8 cellular contexts compared by ENCODE assay signal in genomic region chr5:74865293-74865798, GRCh38. TPM values are rescaled to one million over a fixed set of nuclear protein-coding genes. Genes with fewer than 3 reads are reported as not detected.
DNase-seq lines count a peak whose midpoint lies in the region; ATAC-seq and TF ChIP-seq lines count a peak whose summit lies in the region.

No MANE protein-coding gene starts in this region.

- H3K27me3 Mint-ChIP-seq in activated T-cell treated with anti-CD3 and anti-CD28 coated beads, Interleukin-2, amount 50 U/mL, for 24 hours: peaks cover 3% of the 10 kb centered on the region

- 17 to 22% methylated on average over 14 to 18 of the region's 23 CpGs for WGBS in esophagus squamous epithelium, 2 donors
- WGBS in trophoblast cell (ENCODE audit: extremely low coverage, insufficient coverage, insufficient read length): no CpG with 5 or more reads among the region's 23 CpGs

- peak overlapping the region; percentile 94 for H3K9ac ChIP-seq in trophoblast cell (ENCODE audit: low read length)

- peaks cover 33% of the 10 kb centered on the region for H3K79me1 ChIP-seq in trophoblast cell (ENCODE audit: low read length)

- POLR2A ChIA-PET in RWPE1 (lab: Yijun Ruan, JAX; ENCODE audit: low non-redundant PET): no interaction called here

- peak overlapping the region; percentile 50 to 82 (median 64) for H3K4me3 ChIP-seq in esophagus squamous epithelium
- H3K4me3 ChIP-seq in trophoblast cell (ENCODE audit: low read depth, low read length): peak overlapping the region; percentile 96

- H3K36me3 ChIP-seq in esophagus squamous epithelium (no peaks in the 10 kb centered on the region), trophoblast cell (ENCODE audit: control insufficient read depth in 1 of 2, insufficient read depth in 2 of 2, low read length in 2 of 2) (peaks cover 0 to 2% of the 10 kb centered on the region in 2 experiments)

- H4K91ac ChIP-seq in trophoblast cell (ENCODE audit: low read depth, low read length): peak overlapping the region; percentile 87

- peak overlapping the region; percentile 93 for H3K4me3 Mint-ChIP-seq in activated T-cell treated with anti-CD3 and anti-CD28 coated beads, Interleukin-2, amount 50 U/mL, for 24 hours

- peak overlapping the region; percentile 92 for H3K14ac ChIP-seq in trophoblast cell (ENCODE audit: low read length)

- H3K4me1 Mint-ChIP-seq in activated T-cell treated with anti-CD3 and anti-CD28 coated beads, Interleukin-2, amount 50 U/mL, for 24 hours (ENCODE audit: low read depth): peaks cover 39% of the 10 kb centered on the region

- peak overlapping the region; percentile 96 for H2BK5ac ChIP-seq in trophoblast cell (ENCODE audit: low read depth, low read length, poor library complexity)

- TF ChIP-seq CTCF in RWPE1 (conservative IDR thresholded peaks at IDR 0.05; ENCODE audit: low read depth) (no peak), esophagus squamous epithelium (IDR thresholded peaks at IDR 0.05) (no peak)

- H3K9me3 ChIP-seq in esophagus squamous epithelium (no peaks in the 10 kb centered on the region), trophoblast cell (ENCODE audit: insufficient read depth, low read depth, low read length) (no peaks in the 10 kb centered on the region)

- ATAC-seq in GM18870 (IDR thresholded peaks at IDR 0.05; ENCODE audit: unreplicated experiment) (no peak), GM21576 (IDR thresholded peaks at IDR 0.05; ENCODE audit: unreplicated experiment) (no peak)

- H3K27ac ChIP-seq in RWPE1 (peak overlapping the region; percentile 64), esophagus squamous epithelium (peak overlapping the region in 3 of 4 donors; percentile 2 to 39 (median 23)), trophoblast cell (ENCODE audit: low read depth, low read length) (peak overlapping the region; percentile 97)

- peak overlapping the region; percentile 41 for H2AFZ ChIP-seq in trophoblast cell (ENCODE audit: insufficient read depth, low read length, poor library complexity)

- H4K8ac ChIP-seq in trophoblast cell (ENCODE audit: low read depth, low read length): peak overlapping the region; percentile 61

- H3K4me2 ChIP-seq in trophoblast cell (ENCODE audit: low read length): peak overlapping the region; percentile 94

- CTCF ChIA-PET in RWPE1 (lab: Yijun Ruan, JAX): no interaction called here

- H3K9me3 Mint-ChIP-seq in activated T-cell treated with anti-CD3 and anti-CD28 coated beads, Interleukin-2, amount 50 U/mL, for 24 hours: no peaks in the 10 kb centered on the region

- H3K23ac ChIP-seq in trophoblast cell (ENCODE audit: low read length): peak overlapping the region; percentile 50

- peak overlapping the region; percentile 66 for H2AK5ac ChIP-seq in trophoblast cell (ENCODE audit: low read length)

- peak overlapping the region; percentile 86 for H3K4ac ChIP-seq in trophoblast cell (ENCODE audit: low read depth, low read length)

- peaks cover 9 to 20% (median 16%) of the 10 kb centered on the region in 3 donors for H3K4me1 ChIP-seq in esophagus squamous epithelium
- peaks cover 9% of the 10 kb centered on the region in 2 experiments for H3K4me1 ChIP-seq in trophoblast cell (ENCODE audit: control insufficient read depth in 1 of 2, insufficient read depth in 2 of 2, low read length in 2 of 2)

- H2BK120ac ChIP-seq in trophoblast cell (ENCODE audit: insufficient read depth, low read length, poor library complexity): peak overlapping the region; percentile 98

- no peak for TF ChIP-seq POLR2A in esophagus squamous epithelium (IDR thresholded peaks at IDR 0.05)

- DNase-seq in activated T-cell treated with anti-CD3 and anti-CD28 coated beads, Interleukin-2, amount 50 U/mL, for 24 hours: no peak
- no peak for DNase-seq in activated T-cell treated with anti-CD3 and anti-CD28 coated beads, Interleukin-2, amount 50 U/mL, for 48 hours
- DNase-seq in RWPE1 (ENCODE audit: low spot score) (peak; percentile 32), esophagus squamous epithelium (lab: John Stamatoyannopoulos, UW) (no peak), trophoblast cell (peak in 1 of 2 donors; percentile 23), Kasumi-1 (lab: John Stamatoyannopoulos, UW) (no peak)

- peaks cover 32% of the 10 kb centered on the region for H3K79me2 ChIP-seq in trophoblast cell (ENCODE audit: control insufficient read depth, insufficient read depth, low read length, poor library complexity)

- peaks cover 9% of the 10 kb centered on the region for H3K36me3 Mint-ChIP-seq in activated T-cell treated with anti-CD3 and anti-CD28 coated beads, Interleukin-2, amount 50 U/mL, for 24 hours (ENCODE audit: low read depth)

- peak overlapping the region; percentile 81 for H4K12ac ChIP-seq in trophoblast cell (ENCODE audit: low read depth, low read length)

- H2BK12ac ChIP-seq in trophoblast cell (ENCODE audit: low read length): peak overlapping the region; percentile 80

- peak overlapping the region; percentile 79 for H3K18ac ChIP-seq in trophoblast cell (ENCODE audit: low read length)

- H3K27ac Mint-ChIP-seq in activated T-cell treated with anti-CD3 and anti-CD28 coated beads, Interleukin-2, amount 50 U/mL, for 24 hours: peak overlapping the region; percentile 94

- H3K27me3 ChIP-seq in esophagus squamous epithelium: peaks cover 0 to 34% (median 0%) of the 10 kb centered on the region in 4 donors
- no peaks in the 10 kb centered on the region for H3K27me3 ChIP-seq in trophoblast cell (ENCODE audit: insufficient read depth, low read length)

- intact Hi-C loops in esophagus squamous epithelium (cut with DNase I): no loop called here

RNA-seq across cellular contexts. Expression of gene FAM169A, which starts 0.8 kb away (rescaled TPM):
- total RNA-seq in esophagus squamous epithelium: 1 to 10 TPM in 3 of 4 donors, under 1 TPM in 1; 0.30 to 5.8 (median 3.1) TPM
- polyA plus RNA-seq in trophoblast cell (2013): 22.4 and 22.6 TPM in 2 replicates

Comparison
In these comparisons a context has a peak if more than half of its experiments do, and no peak if none do; other contexts are left out.
1. H3K27ac ChIP-seq: peak in every context shown above with its lines; median percentile 97 in trophoblast cell; 64 in RWPE1; 23 in esophagus squamous epithelium.